21 cellular contexts compared by ENCODE assay signal in genomic region chr2:128573531-128573930, GRCh38.
"Had no signal": no experiment of that assay in that cellular context is flagged by ENCODE, and none has a peak within 500 bp of the region (broad histone marks: within the 10 kb centered on the region; RNA-seq: fewer than 3 reads in every experiment).

No MANE protein-coding gene starts in this region.

- H3K27me3 ChIP-seq: neural progenitor cell, spleen, thyroid gland, upper lobe of left lung had no signal

- H3K4me1 ChIP-seq: left ventricle myocardium inferior, neural progenitor cell, spleen, stomach, thyroid gland, upper lobe of left lung had no signal

- ATAC-seq: activated naive CD8-positive, alpha-beta T cell treated with anti-CD3 and anti-CD28 coated beads, Interleukin-2, amount 50 U/mL, for 24 hours; activated T-cell treated with anti-CD3 and anti-CD28 coated beads, Interleukin-2, amount 50 U/mL, for 4 hours; activated T-helper 17 cell treated with anti-CD3 and anti-CD28 coated beads, Interleukin-2, amount 50 U/mL, for 72 hours had no signal

- H3K27me3 Mint-ChIP-seq: activated naive CD8-positive, alpha-beta T cell treated with anti-CD3 and anti-CD28 coated beads, Interleukin-2, amount 50 U/mL, for 24 hours had no signal

- H3K27ac ChIP-seq: epithelial cell of prostate, left ventricle myocardium inferior, neural progenitor cell, spleen, stomach, thyroid gland, upper lobe of left lung had no signal

- H3K9me3 ChIP-seq: left ventricle myocardium inferior, spleen, stomach, thyroid gland, upper lobe of left lung had no signal

- H3K9me3 Mint-ChIP-seq: activated naive CD4-positive, alpha-beta T cell treated with anti-CD3 and anti-CD28 coated beads, Interleukin-2, amount 50 U/mL, for 24 hours; activated naive CD8-positive, alpha-beta T cell treated with anti-CD3 and anti-CD28 coated beads, Interleukin-2, amount 50 U/mL, for 24 hours; activated T-cell treated with anti-CD3 and anti-CD28 coated beads, Interleukin-2, amount 50 U/mL, for 4 hours; activated T-helper 17 cell treated with anti-CD3 and anti-CD28 coated beads, Interleukin-2, amount 50 U/mL, for 72 hours; central memory CD8-positive, alpha-beta T cell; naive B cell; neural progenitor cell had no signal

- DNase-seq: activated CD4-positive, alpha-beta T cell treated with anti-CD3 and anti-CD28 coated beads, Interleukin-2, amount 50 U/mL, for 1 hour; activated CD4-positive, CD25-positive, alpha-beta regulatory T cell treated with anti-CD3 and anti-CD28 coated beads, Interleukin-2, amount 50 U/mL, for 72 hours; activated gamma-delta T cell treated with Interleukin-2 at 50 U/mL for 16 hours; activated naive CD8-positive, alpha-beta T cell treated with anti-CD3 and anti-CD28 coated beads, Interleukin-2, amount 50 U/mL, for 24 hours; activated T-cell treated with anti-CD3 and anti-CD28 coated beads, Interleukin-2, amount 50 U/mL, for 4 hours; amygdala; dermis blood vessel endothelial cell; effector CD4-positive, alpha-beta T cell; left ventricle myocardium inferior; naive B cell; occipital lobe; spleen; stomach; T-helper 2 cell; thyroid gland had no signal

- H3K4me1 Mint-ChIP-seq: activated naive CD4-positive, alpha-beta T cell treated with anti-CD3 and anti-CD28 coated beads, Interleukin-2, amount 50 U/mL, for 24 hours; activated naive CD8-positive, alpha-beta T cell treated with anti-CD3 and anti-CD28 coated beads, Interleukin-2, amount 50 U/mL, for 24 hours; activated T-helper 17 cell treated with anti-CD3 and anti-CD28 coated beads, Interleukin-2, amount 50 U/mL, for 72 hours; central memory CD8-positive, alpha-beta T cell; naive B cell had no signal

- H3K4me3 Mint-ChIP-seq: activated naive CD4-positive, alpha-beta T cell treated with anti-CD3 and anti-CD28 coated beads, Interleukin-2, amount 50 U/mL, for 24 hours; activated naive CD8-positive, alpha-beta T cell treated with anti-CD3 and anti-CD28 coated beads, Interleukin-2, amount 50 U/mL, for 24 hours; activated T-cell treated with anti-CD3 and anti-CD28 coated beads, Interleukin-2, amount 50 U/mL, for 4 hours; activated T-helper 17 cell treated with anti-CD3 and anti-CD28 coated beads, Interleukin-2, amount 50 U/mL, for 72 hours; central memory CD8-positive, alpha-beta T cell; naive B cell; neural progenitor cell had no signal

- H3K36me3 ChIP-seq: left ventricle myocardium inferior, neural progenitor cell, spleen, stomach, thyroid gland, upper lobe of left lung had no signal

- H3K36me3 Mint-ChIP-seq: activated naive CD4-positive, alpha-beta T cell treated with anti-CD3 and anti-CD28 coated beads, Interleukin-2, amount 50 U/mL, for 24 hours; naive B cell; neural progenitor cell had no signal

- H3K27ac Mint-ChIP-seq: activated naive CD4-positive, alpha-beta T cell treated with anti-CD3 and anti-CD28 coated beads, Interleukin-2, amount 50 U/mL, for 24 hours; activated naive CD8-positive, alpha-beta T cell treated with anti-CD3 and anti-CD28 coated beads, Interleukin-2, amount 50 U/mL, for 24 hours; activated T-helper 17 cell treated with anti-CD3 and anti-CD28 coated beads, Interleukin-2, amount 50 U/mL, for 72 hours had no signal

- H3K4me3 ChIP-seq: left ventricle myocardium inferior, neural progenitor cell, spleen, stomach, thyroid gland, upper lobe of left lung had no signal
